ENCODE assay signal across 8 cellular contexts in genomic region chr10:110872984-110873569, GRCh38. TPM values are rescaled to one million over a fixed set of nuclear protein-coding genes. Genes with fewer than 3 reads are reported as not detected.
A peak's percentile ranks its signal among the peaks of the same experiment; 100 is the strongest.
DNase-seq lines count a peak whose midpoint lies in the region; ATAC-seq and TF ChIP-seq lines count a peak whose summit lies in the region.

No MANE protein-coding gene starts in this region.

- H3K4me1 ChIP-seq in CD4-positive, CD25-positive, alpha-beta regulatory T cell (ENCODE audit: control insufficient read depth, insufficient read depth, low read length, poor library complexity, severe bottlenecking) = peaks cover 77% of the 10 kb centered on the region
- peaks cover 2% of the 10 kb centered on the region for H3K4me1 ChIP-seq in colonic mucosa

- peaks cover 14% of the 10 kb centered on the region for H3K27me3 Mint-ChIP-seq in CD4-positive, CD25-positive, alpha-beta regulatory T cell
- no peaks in the 10 kb centered on the region for H3K27me3 Mint-ChIP-seq in natural killer cell treated with Interleukin-12 subunit alpha and Interleukin-12 subunit beta and Interleukin-15 and Interleukin-18, amount 100 ng/mL, for 72 hours

- H3K36me3 ChIP-seq in CD4-positive, CD25-positive, alpha-beta regulatory T cell (ENCODE audit: control insufficient read depth, insufficient read depth, low read length) = peaks cover 23% of the 10 kb centered on the region
- H3K36me3 ChIP-seq in colonic mucosa = no peaks in the 10 kb centered on the region

- no peak for DNase-seq in CD4-positive, CD25-positive, alpha-beta regulatory T cell
- DNase-seq in NAMALWA (ENCODE audit: low spot score) (peak; percentile 54), colonic mucosa (no peak), GOT3 (lab: John Stamatoyannopoulos, UW) (no peak), NCI-H1417 treated with DMSO at 0.1 percent for 48 hours (lab: John Stamatoyannopoulos, UW) (no peak)
- DNase-seq in natural killer cell treated with Interleukin-12 subunit alpha and Interleukin-12 subunit beta and Interleukin-15 and Interleukin-18, amount 100 ng/mL, for 72 hours (ENCODE audit: low spot score) = no peak

- H3K9me3 Mint-ChIP-seq in CD4-positive, CD25-positive, alpha-beta regulatory T cell = peaks cover 0 to 1% (median 0%) of the 10 kb centered on the region in 7 donors
- peaks cover 3% of the 10 kb centered on the region for H3K9me3 Mint-ChIP-seq in natural killer cell treated with Interleukin-12 subunit alpha and Interleukin-12 subunit beta and Interleukin-15 and Interleukin-18, amount 100 ng/mL, for 72 hours

- H3K27ac Mint-ChIP-seq in CD4-positive, CD25-positive, alpha-beta regulatory T cell = peak overlapping the region; percentile 93 to 97 (median 95)
- peak overlapping the region; percentile 93 for H3K27ac Mint-ChIP-seq in natural killer cell treated with Interleukin-12 subunit alpha and Interleukin-12 subunit beta and Interleukin-15 and Interleukin-18, amount 100 ng/mL, for 72 hours

- peak overlapping the region; percentile 90 to 96 (median 94) for H3K4me3 Mint-ChIP-seq in CD4-positive, CD25-positive, alpha-beta regulatory T cell
- H3K4me3 Mint-ChIP-seq in natural killer cell treated with Interleukin-12 subunit alpha and Interleukin-12 subunit beta and Interleukin-15 and Interleukin-18, amount 100 ng/mL, for 72 hours = peak overlapping the region; percentile 95

- peak overlapping the region; percentile 86 to 96 for H3K9ac ChIP-seq in colonic mucosa (ENCODE audit: low read depth in 2 of 2, low read length in 2 of 2)

- peak overlapping the region; percentile 99 for H3K27ac ChIP-seq in CD4-positive, CD25-positive, alpha-beta regulatory T cell (ENCODE audit: insufficient read depth, low read length, poor library complexity, severe bottlenecking)
- H3K27ac ChIP-seq in colonic mucosa = peak overlapping the region; percentile 99

- H3K4me3 ChIP-seq in CD4-positive, CD25-positive, alpha-beta regulatory T cell (ENCODE audit: low read depth, low read length) = peak overlapping the region; percentile 99
- H3K4me3 ChIP-seq in colonic mucosa = peak overlapping the region; percentile 93

- ATAC-seq in CD4-positive, CD25-positive, alpha-beta regulatory T cell (ENCODE audit: low read depth in 2 of 2) = no peak
- no peak for ATAC-seq in natural killer cell treated with Interleukin-12 subunit alpha and Interleukin-12 subunit beta and Interleukin-15 and Interleukin-18, amount 100 ng/mL, for 72 hours
- no peak for ATAC-seq in GM19328 (IDR thresholded peaks at IDR 0.05; ENCODE audit: unreplicated experiment)
- no peak for ATAC-seq in GM18520 (IDR thresholded peaks at IDR 0.05; ENCODE audit: unreplicated experiment)

- H3K27me3 ChIP-seq in CD4-positive, CD25-positive, alpha-beta regulatory T cell (ENCODE audit: control insufficient read depth, insufficient read depth, low read length) = no peaks in the 10 kb centered on the region
- no peaks in the 10 kb centered on the region for H3K27me3 ChIP-seq in colonic mucosa

- no peak for TF ChIP-seq CTCF in colonic mucosa (IDR thresholded peaks at IDR 0.05)

- H3K4me1 Mint-ChIP-seq in CD4-positive, CD25-positive, alpha-beta regulatory T cell = peaks cover 30 to 70% (median 57%) of the 10 kb centered on the region in 4 donors
- H3K4me1 Mint-ChIP-seq in natural killer cell treated with Interleukin-12 subunit alpha and Interleukin-12 subunit beta and Interleukin-15 and Interleukin-18, amount 100 ng/mL, for 72 hours (ENCODE audit: low read depth in 2 of 2) = peaks cover 35 to 55% of the 10 kb centered on the region in 2 donors

- no peaks in the 10 kb centered on the region for H3K9me3 ChIP-seq in CD4-positive, CD25-positive, alpha-beta regulatory T cell (ENCODE audit: control insufficient read depth in 2 of 2, low read length in 2 of 2)
- H3K9me3 ChIP-seq in colonic mucosa = no peaks in the 10 kb centered on the region

- peaks cover 22% of the 10 kb centered on the region for H3K36me3 Mint-ChIP-seq in CD4-positive, CD25-positive, alpha-beta regulatory T cell
- H3K36me3 Mint-ChIP-seq in natural killer cell treated with Interleukin-12 subunit alpha and Interleukin-12 subunit beta and Interleukin-15 and Interleukin-18, amount 100 ng/mL, for 72 hours = peaks cover 4% of the 10 kb centered on the region

- intact Hi-C loops in colonic mucosa (cut with DNase I) = no loop called here

RNA-seq across cellular contexts. Expression of gene PDCD4, which starts 1.3 kb away (rescaled TPM):
- total RNA-seq in CD4-positive, CD25-positive, alpha-beta regulatory T cell = 213 TPM
- 100 to 1,000 TPM; 167 to 224 (median 195) TPM for polyA plus RNA-seq in CD4-positive, CD25-positive, alpha-beta regulatory T cell
- total RNA-seq in colonic mucosa = 100 to 1,000 TPM; 397 to 463 TPM
- 10 to 100 TPM; 36.7 to 48.6 TPM for total RNA-seq in natural killer cell treated with Interleukin-12 subunit alpha and Interleukin-12 subunit beta and Interleukin-15 and Interleukin-18, amount 100 ng/mL, for 72 hours

RNA-seq across cellular contexts. Expression of gene BBIP1, which starts 45.9 kb away (rescaled TPM):
- 42.3 TPM for total RNA-seq in CD4-positive, CD25-positive, alpha-beta regulatory T cell
- 10 to 100 TPM; 34.1 to 39.8 (median 36.8) TPM for polyA plus RNA-seq in CD4-positive, CD25-positive, alpha-beta regulatory T cell
- 10 to 100 TPM; 17.7 to 19.1 TPM for total RNA-seq in colonic mucosa
- total RNA-seq in natural killer cell treated with Interleukin-12 subunit alpha and Interleukin-12 subunit beta and Interleukin-15 and Interleukin-18, amount 100 ng/mL, for 72 hours = 10 to 100 TPM; 29.0 to 33.2 TPM

RNA-seq across cellular contexts. Expression of gene SHOC2, which starts 46.3 kb away (rescaled TPM):
- total RNA-seq in CD4-positive, CD25-positive, alpha-beta regulatory T cell = 91.3 TPM
- polyA plus RNA-seq in CD4-positive, CD25-positive, alpha-beta regulatory T cell = 10 to 100 TPM; 62.1 to 68.0 (median 64.1) TPM
- total RNA-seq in colonic mucosa = 10 to 100 TPM; 47.2 to 79.1 TPM
- total RNA-seq in natural killer cell treated with Interleukin-12 subunit alpha and Interleukin-12 subunit beta and Interleukin-15 and Interleukin-18, amount 100 ng/mL, for 72 hours = 10 to 100 TPM; 56.4 to 76.5 TPM
